Comparison of ENCODE assay signal across 23 cellular contexts in genomic region chr9:69342769-69343168, GRCh38. TPM values are rescaled to one million over a fixed set of nuclear protein-coding genes. Genes with fewer than 3 reads are reported as not detected.
"Had no signal": no experiment of that assay in that cellular context is flagged by ENCODE, and none has a peak within 500 bp of the region (broad histone marks: within the 10 kb centered on the region; RNA-seq: fewer than 3 reads in every experiment).

No MANE protein-coding gene starts in this region.

- H3K27me3 ChIP-seq: MG63 had no signal

- H3K9me3 ChIP-seq: MG63 had no signal

- ATAC-seq: activated naive CD4-positive, alpha-beta T cell treated with anti-CD3 and anti-CD28 coated beads, Interleukin-2, amount 50 U/mL, for 72 hours; activated naive CD8-positive, alpha-beta T cell treated with anti-CD3 and anti-CD28 coated beads, Interleukin-2, amount 50 U/mL, for 24 hours; activated T-cell treated with anti-CD3 and anti-CD28 coated beads, Interleukin-2, amount 50 U/mL, for 4 hours; PC-3; T-helper 17 cell had no signal

- H3K4me3 ChIP-seq: MG63 had no signal

- H3K4me2 ChIP-seq: KMS-11 had no signal

- H3K36me3 Mint-ChIP-seq: activated CD4-positive, alpha-beta memory T cell treated with anti-CD3 and anti-CD28 coated beads for 36 hours; activated naive CD4-positive, alpha-beta T cell treated with anti-CD3 and anti-CD28 coated beads, Interleukin-2, amount 50 U/mL, for 72 hours; brain had no signal

- DNase-seq: activated B cell treated with CpG ODN at 0.5 μM for 24 hours; activated CD4-positive, alpha-beta memory T cell treated with anti-CD3 and anti-CD28 coated beads for 36 hours; activated CD4-positive, alpha-beta T cell treated with anti-CD3 and anti-CD28 coated beads for 1 hour; activated CD4-positive, alpha-beta T cell treated with anti-CD3 and anti-CD28 coated beads, Interleukin-2, amount 10 ng/mL, durations not matched to agents 7 days and 5 days; activated CD8-positive, alpha-beta memory T cell treated with anti-CD3 and anti-CD28 coated beads for 24 hours; activated effector memory CD4-positive, alpha-beta T cell treated with anti-CD3 and anti-CD28 coated beads, Interleukin-2, amount 50 U/mL, for 16 hours; activated naive CD4-positive, alpha-beta T cell treated with Interleukin-2 at 50 U/mL for 16 hours; activated naive CD8-positive, alpha-beta T cell treated with anti-CD3 and anti-CD28 coated beads, Interleukin-2, amount 50 U/mL, for 24 hours; activated T-cell treated with anti-CD3 and anti-CD28 coated beads, Interleukin-2, amount 50 U/mL, for 4 hours; amniotic stem cell; MG63; NCI-H1436; NCI-H187; NCI-H2081; NCI-H510A treated with DMSO at 0.1 percent for 48 hours; SHP77 treated with DMSO at 0.1 percent for 48 hours; T-helper 17 cell; T-helper 9 cell had no signal

- H3K4me3 Mint-ChIP-seq: activated B cell treated with CpG ODN at 0.5 μM for 24 hours; activated CD4-positive, alpha-beta memory T cell treated with anti-CD3 and anti-CD28 coated beads for 36 hours; activated CD4-positive, alpha-beta T cell treated with anti-CD3 and anti-CD28 coated beads, Interleukin-2, amount 10 ng/mL, durations not matched to agents 7 days and 5 days; activated naive CD8-positive, alpha-beta T cell treated with anti-CD3 and anti-CD28 coated beads, Interleukin-2, amount 50 U/mL, for 24 hours; activated T-cell treated with anti-CD3 and anti-CD28 coated beads, Interleukin-2, amount 50 U/mL, for 4 hours; brain; central memory CD8-positive, alpha-beta T cell; T-helper 17 cell had no signal

- H3K4me1 Mint-ChIP-seq: activated B cell treated with CpG ODN at 0.5 μM for 24 hours; activated CD4-positive, alpha-beta T cell treated with anti-CD3 and anti-CD28 coated beads, Interleukin-2, amount 10 ng/mL, durations not matched to agents 7 days and 5 days; activated naive CD8-positive, alpha-beta T cell treated with anti-CD3 and anti-CD28 coated beads, Interleukin-2, amount 50 U/mL, for 24 hours; brain; central memory CD8-positive, alpha-beta T cell; T-helper 17 cell had no signal

- H3K9me3 Mint-ChIP-seq: activated B cell treated with CpG ODN at 0.5 μM for 24 hours; activated CD4-positive, alpha-beta memory T cell treated with anti-CD3 and anti-CD28 coated beads for 36 hours; activated CD4-positive, alpha-beta T cell treated with anti-CD3 and anti-CD28 coated beads, Interleukin-2, amount 10 ng/mL, durations not matched to agents 7 days and 5 days; activated naive CD4-positive, alpha-beta T cell treated with anti-CD3 and anti-CD28 coated beads, Interleukin-2, amount 50 U/mL, for 72 hours; activated naive CD8-positive, alpha-beta T cell treated with anti-CD3 and anti-CD28 coated beads, Interleukin-2, amount 50 U/mL, for 24 hours; activated T-cell treated with anti-CD3 and anti-CD28 coated beads, Interleukin-2, amount 50 U/mL, for 4 hours; brain; central memory CD8-positive, alpha-beta T cell had no signal

- H3K27ac Mint-ChIP-seq: activated B cell treated with CpG ODN at 0.5 μM for 24 hours; activated CD4-positive, alpha-beta memory T cell treated with anti-CD3 and anti-CD28 coated beads for 36 hours; activated CD4-positive, alpha-beta T cell treated with anti-CD3 and anti-CD28 coated beads, Interleukin-2, amount 10 ng/mL, durations not matched to agents 7 days and 5 days; activated naive CD4-positive, alpha-beta T cell treated with anti-CD3 and anti-CD28 coated beads, Interleukin-2, amount 50 U/mL, for 72 hours; activated naive CD8-positive, alpha-beta T cell treated with anti-CD3 and anti-CD28 coated beads, Interleukin-2, amount 50 U/mL, for 24 hours; brain; T-helper 17 cell had no signal

- H3K27ac ChIP-seq: KMS-11 had no signal

- H3K9ac ChIP-seq: KMS-11 had no signal

- H3K36me3 ChIP-seq: MG63 had no signal

RNA-seq across cellular contexts. Expression of gene ENTREP1, which starts 17.8 kb away (rescaled TPM):
- total RNA-seq: activated B cell treated with CpG ODN at 0.5 μM for 24 hours; activated CD4-positive, alpha-beta T cell treated with anti-CD3 and anti-CD28 coated beads, Interleukin-2, amount 10 ng/mL, durations not matched to agents 7 days and 5 days; activated naive CD4-positive, alpha-beta T cell treated with anti-CD3 and anti-CD28 coated beads, Interleukin-2, amount 50 U/mL, for 72 hours had no signal
